Comparison of ENCODE assay signal across 1 cellular context in genomic region chr12:12864243-12864642, GRCh38.
TF ChIP-seq lines count a peak whose summit lies in the region.

No MANE protein-coding gene starts in this region.

TF ChIP-seq in H1, 55 proteins besides CTCF, POLR2A, EP300 and RAD21:
- 0 out of 2 replicates have a peak, but pooled peaks have one; percentile 39 for TF ChIP-seq KDM1A (IDR thresholded peaks at IDR 0.05; ENCODE audit: borderline replicate concordance, low read length)
- no peak for TF ChIP-seq POU5F1 (IDR thresholded peaks at IDR 0.05; ENCODE audit: low read depth, low read length)
